24 cellular contexts compared by ENCODE assay signal in the genomic region with DNA sequence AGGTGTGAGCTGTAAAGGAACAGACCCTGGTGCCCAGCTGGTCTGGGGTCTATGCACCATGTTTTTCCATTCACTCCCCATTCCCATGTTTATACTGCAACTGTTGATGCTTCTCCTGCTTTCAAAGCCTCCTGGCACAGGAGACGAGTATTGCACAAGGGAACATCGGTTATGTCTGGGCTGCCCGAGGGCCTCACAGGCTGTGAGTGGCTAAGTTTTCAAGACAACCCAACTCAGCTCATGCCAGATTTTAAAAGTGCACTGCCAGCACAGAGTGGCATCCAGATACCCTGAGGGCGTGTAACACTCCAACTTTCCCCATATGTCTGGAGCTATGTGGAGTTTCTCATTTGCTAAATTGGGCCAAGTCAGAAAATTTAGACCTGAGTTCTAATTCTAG.
DNase-seq lines count a peak whose midpoint lies in the region; ATAC-seq, FAIRE-seq and TF ChIP-seq lines count a peak whose summit lies in the region.
"Had no signal": no experiment of that assay in that cellular context is flagged by ENCODE, and none has a peak within 500 bp of the region (broad histone marks: within the 10 kb centered on the region; RNA-seq: fewer than 3 reads in every experiment).

No MANE protein-coding gene starts in this region.

- no peaks in the 10 kb centered on the region for H3K23me2 ChIP-seq in H1 (ENCODE audit: low read depth, low read length)

- no peak overlapping the region for H2AFZ ChIP-seq in H1 (ENCODE audit: low read length)

- H3K9ac ChIP-seq in H1 (replicated peaks in 1 of 4; ENCODE audit: extremely low read depth in 1 of 4, low read depth in 3 of 4, low read length in 3 of 4) = no peak overlapping the region; a peak in 1 of 7 replicates
- H3K9ac ChIP-seq: BLaER1 had no signal

- H3K4me3 ChIP-seq in H1 (ENCODE audit: extremely low read depth in 1 of 4, insufficient read depth in 2 of 4, low read depth in 3 of 4, low read length in 4 of 4) (no peak overlapping the region), right atrium auricular region (no peak overlapping the region), aorta (ENCODE audit: low read length in 2 of 2) (no peak overlapping the region)
- H3K4me3 ChIP-seq: BLaER1, cardiac muscle cell had no signal

- H4K91ac ChIP-seq in H1 (replicated peaks; ENCODE audit: insufficient read length, low read length) = no peak overlapping the region

- no peak for TF ChIP-seq POLR2A in H1 (IDR thresholded peaks at IDR 0.05; ENCODE audit: control extremely low read depth in 1 of 2, low read depth in 2 of 2, low read length in 2 of 2)

- H2AK5ac ChIP-seq in H1 (ENCODE audit: low read depth, low read length) = no peak overlapping the region

- no peak for FAIRE-seq in H1 (lab: Jason Lieb, UNC)
- FAIRE-seq: frontal cortex, islet of Langerhans had no signal

- no peaks in the 10 kb centered on the region for H3K27me3 ChIP-seq in H1 (replicated peaks in 1 of 4; ENCODE audit: control insufficient read depth in 3 of 4, extremely low read depth in 1 of 4, insufficient read depth in 3 of 4, low read length in 3 of 4)
- H3K27me3 ChIP-seq in right atrium auricular region = no peaks in the 10 kb centered on the region
- no peaks in the 10 kb centered on the region for H3K27me3 ChIP-seq in aorta (ENCODE audit: control insufficient read depth in 1 of 2, insufficient read depth in 2 of 2, low read length in 1 of 2)
- H3K27me3 ChIP-seq: BLaER1, cardiac muscle cell had no signal

- H3K18ac ChIP-seq in H1 (ENCODE audit: extremely low read depth, low read length) = no peak overlapping the region

- TF ChIP-seq EP300 in H1 (IDR thresholded peaks at IDR 0.05; ENCODE audit: borderline replicate concordance in 1 of 2, low read depth in 2 of 2, low read length in 2 of 2) = no peak

- no peak overlapping the region for H3K14ac ChIP-seq in H1 (ENCODE audit: insufficient read length)

- H3K27ac ChIP-seq in H1 (ENCODE audit: low read depth, low read length) (no peak overlapping the region), right atrium auricular region (no peak overlapping the region), aorta (ENCODE audit: low read depth in 1 of 2, low read length in 2 of 2) (no peak overlapping the region)
- H3K27ac ChIP-seq: BLaER1, cardiac muscle cell had no signal

- H3K4me1 ChIP-seq in H1 (replicated peaks in 1 of 4; ENCODE audit: control insufficient read depth in 3 of 4, insufficient read depth in 4 of 4, low read length in 3 of 4) (peaks cover 0 to 2% (median under 1%) of the 10 kb centered on the region in 4 experiments; a peak in 4 of 7 replicates), right atrium auricular region (peaks cover 0 to 18% of the 10 kb centered on the region in 2 donors), aorta (ENCODE audit: control insufficient read depth in 1 of 2, insufficient read depth in 2 of 2, low read length in 2 of 2) (no peaks in the 10 kb centered on the region)
- H3K4me1 ChIP-seq: BLaER1 had no signal

- no peak overlapping the region for H2BK20ac ChIP-seq in H1 (ENCODE audit: low read length)

- no peaks in the 10 kb centered on the region for H3K79me1 ChIP-seq in H1 (ENCODE audit: low read depth, low read length)

- H2BK12ac ChIP-seq in H1 (ENCODE audit: low read depth, low read length) = peak overlapping the region; percentile 7; the same call in 1 of the 2 replicates

- no peak for TF ChIP-seq RAD21 in H1 (IDR thresholded peaks at IDR 0.05 in 1 of 2, conservative IDR thresholded peaks at IDR 0.05 in 1 of 2; ENCODE audit: low read depth in 2 of 2, low read length in 2 of 2)

- no peak overlapping the region for H3K56ac ChIP-seq in H1 (replicated peaks; ENCODE audit: insufficient read length, low read depth, low read length)

- H2BK5ac ChIP-seq in H1 (ENCODE audit: low read depth, low read length) = no peak overlapping the region

- no peak for TF ChIP-seq CTCF in H1 (IDR thresholded peaks at IDR 0.05; ENCODE audit: control extremely low read depth in 1 of 3, insufficient read depth in 1 of 3, low read depth in 1 of 3, low read length in 3 of 3)
- no peak for TF ChIP-seq CTCF in right atrium auricular region (IDR thresholded peaks at IDR 0.05)

- no peak overlapping the region for H3K4me2 ChIP-seq in H1 (ENCODE audit: insufficient read depth in 1 of 2, low read depth in 2 of 2, low read length in 2 of 2)
- H3K4me2 ChIP-seq: BLaER1 had no signal

- POLR2A ChIA-PET in H1 (lab: Charles Lee; ENCODE audit: partially characterized antibody) = interaction anchor here (1.4 kb wide), 1 partner anchor 72 kb away, joined by 3 read pairs; a partner anchor contains a TSS

- WGBS in H1 (ENCODE audit: extremely low coverage in 1 of 2, insufficient coverage in 1 of 2, insufficient read length in 1 of 2, insufficient replicate concordance in 2 of 2, low coverage in 1 of 2, low lambda C conversion rate in 2 of 2, missing lambda C conversion rate in 1 of 2), 2 experiments = 93% methylated on average over 4 of the region's 4 CpGs; no CpG with 5 or more reads in 1 of the 2 experiments
- WGBS in aorta, 2 donors = 85 to 93% methylated on average over 4 of the region's 4 CpGs

- H2BK15ac ChIP-seq in H1 (ENCODE audit: low read length) = no peak overlapping the region

- CTCF ChIA-PET in H1 (lab: Charles Lee; ENCODE audit: partially characterized antibody) = interaction anchor here (0.5 to 1.7 kb wide), 3 partner anchors 101 to 474 kb away, joined by 3 to 6 read pairs (median 3); no protein-coding TSS in a partner anchor

- H3K36me3 ChIP-seq in H1 (ENCODE audit: control insufficient read depth in 2 of 4, insufficient read depth in 4 of 4, low read length in 3 of 4) (no peaks in the 10 kb centered on the region), right atrium auricular region (no peaks in the 10 kb centered on the region), aorta (ENCODE audit: control insufficient read depth in 1 of 2, insufficient read depth in 2 of 2, low read length in 1 of 2) (no peaks in the 10 kb centered on the region)
- H3K36me3 ChIP-seq: BLaER1, cardiac muscle cell had no signal

- ATAC-seq in Right ventricle myocardium inferior = peak; percentile 88
- ATAC-seq in aorta (ENCODE audit: low FRiP score) = peak; percentile 36
- no peak for ATAC-seq in left colon
- ATAC-seq: HCT116 had no signal

- no peak overlapping the region for H3K4ac ChIP-seq in H1 (replicated peaks; ENCODE audit: insufficient read length, low read depth, low read length)

- no peak overlapping the region for H4K5ac ChIP-seq in H1 (ENCODE audit: insufficient read length, low read depth, low read length)

- H3K79me2 ChIP-seq in H1 (ENCODE audit: control insufficient read depth in 1 of 2, insufficient read depth in 2 of 2, low read length in 2 of 2) = no peaks in the 10 kb centered on the region

- DNase-seq in Right ventricle myocardium inferior (ENCODE audit: missing footprints) = peak; percentile 78
- DNase-seq in cardiac septum (ENCODE audit: low spot score) = no peak
- DNase-seq in H1 (ENCODE audit: low read depth in 1 of 2, low spot score in 2 of 2) = no peak
- DNase-seq in right atrium auricular region (ENCODE audit: low spot score) = peak; percentile 78
- DNase-seq in aorta = no peak
- no peak for DNase-seq in SIG-M5 (lab: John Stamatoyannopoulos, UW)
- no peak for DNase-seq in posterior vena cava (ENCODE audit: low spot score)
- no peak for DNase-seq in left colon
- DNase-seq: activated CD8-positive, alpha-beta memory T cell treated with anti-CD3 and anti-CD28 coated beads for 24 hours; activated naive CD4-positive, alpha-beta T cell treated with Interleukin-2 at 50 U/mL for 16 hours; activated T-cell treated with anti-CD3 and anti-CD28 coated beads, Interleukin-2, amount 50 U/mL, for 24 hours; KG1; mesendoderm; naive thymus-derived CD4-positive, alpha-beta T cell; NCI-H1930; NCI-H2227 treated with DMSO at 0.1 percent for 48 hours; OCI-M1; SHP77 treated with DMSO at 0.1 percent for 48 hours; T-helper 1 cell had no signal

- H2BK120ac ChIP-seq in H1 (replicated peaks; ENCODE audit: low read depth, low read length) = no peak overlapping the region

- H3K23ac ChIP-seq in H1 (ENCODE audit: insufficient read length) = no peak overlapping the region

- no peak overlapping the region for H4K8ac ChIP-seq in H1 (ENCODE audit: extremely low read depth, insufficient read depth, low read length)

- no peaks in the 10 kb centered on the region for H4K20me1 ChIP-seq in H1 (replicated peaks in 1 of 2; ENCODE audit: control insufficient read depth in 1 of 2, insufficient read depth in 2 of 2, low read length in 2 of 2)
- H4K20me1 ChIP-seq: BLaER1 had no signal

- intact Hi-C loops in Right ventricle myocardium inferior (cut with DNase I) (no loop called here), cardiac septum (cut with DNase I) (no loop called here), aorta (cut with DNase I) (no loop called here), posterior vena cava (cut with DNase I) (no loop called here), left colon (cut with DNase I, micrococcal nuclease) (no loop called here)

- H3K9me3 ChIP-seq in H1 (ENCODE audit: insufficient read depth in 2 of 2, low read depth in 1 of 2, low read length in 1 of 2) (no peaks in the 10 kb centered on the region), right atrium auricular region (no peaks in the 10 kb centered on the region), aorta (ENCODE audit: control insufficient read depth, low read length) (no peaks in the 10 kb centered on the region)
- H3K9me3 ChIP-seq: BLaER1 had no signal

TF ChIP-seq in H1, 55 proteins besides CTCF, POLR2A, EP300 and RAD21 (continues in another document):
- TF ChIP-seq TAF1 (IDR thresholded peaks at IDR 0.05; ENCODE audit: low read depth, low read length) (no peak), TEAD4 (IDR thresholded peaks at IDR 0.05; ENCODE audit: low read depth, low read length) (no peak), GTF2F1 (IDR thresholded peaks at IDR 0.05; ENCODE audit: borderline replicate concordance, low read depth, low read length) (no peak), RFX5 (IDR thresholded peaks at IDR 0.05; ENCODE audit: borderline replicate concordance, low read depth, low read length) (no peak), CREB1 (IDR thresholded peaks at IDR 0.05) (no peak), CBX8 (IDR thresholded peaks at IDR 0.05; ENCODE audit: borderline replicate concordance, low read depth, low read length) (no peak)
- TF ChIP-seq, protein P1, sequence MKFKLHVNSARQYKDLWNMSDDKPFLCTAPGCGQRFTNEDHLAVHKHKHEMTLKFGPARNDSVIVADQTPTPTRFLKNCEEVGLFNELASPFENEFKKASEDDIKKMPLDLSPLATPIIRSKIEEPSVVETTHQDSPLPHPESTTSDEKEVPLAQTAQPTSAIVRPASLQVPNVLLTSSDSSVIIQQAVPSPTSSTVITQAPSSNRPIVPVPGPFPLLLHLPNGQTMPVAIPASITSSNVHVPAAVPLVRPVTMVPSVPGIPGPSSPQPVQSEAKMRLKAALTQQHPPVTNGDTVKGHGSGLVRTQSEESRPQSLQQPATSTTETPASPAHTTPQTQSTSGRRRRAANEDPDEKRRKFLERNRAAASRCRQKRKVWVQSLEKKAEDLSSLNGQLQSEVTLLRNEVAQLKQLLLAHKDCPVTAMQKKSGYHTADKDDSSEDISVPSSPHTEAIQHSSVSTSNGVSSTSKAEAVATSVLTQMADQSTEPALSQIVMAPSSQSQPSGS (IDR thresholded peaks at IDR 0.05; ENCODE audit: low read length) = no peak

Comparison
In these comparisons a context has a peak if more than half of its experiments do, and no peak if none do; other contexts are left out.
1. DNase-seq: peak in Right ventricle myocardium inferior (single experiment) and right atrium auricular region (single experiment); none in cardiac septum (single experiment), H1 (0 of 2), aorta (0 of 2), SIG-M5 (single experiment), posterior vena cava (single experiment) and left colon (0 of 2).